In the genomic region with DNA sequence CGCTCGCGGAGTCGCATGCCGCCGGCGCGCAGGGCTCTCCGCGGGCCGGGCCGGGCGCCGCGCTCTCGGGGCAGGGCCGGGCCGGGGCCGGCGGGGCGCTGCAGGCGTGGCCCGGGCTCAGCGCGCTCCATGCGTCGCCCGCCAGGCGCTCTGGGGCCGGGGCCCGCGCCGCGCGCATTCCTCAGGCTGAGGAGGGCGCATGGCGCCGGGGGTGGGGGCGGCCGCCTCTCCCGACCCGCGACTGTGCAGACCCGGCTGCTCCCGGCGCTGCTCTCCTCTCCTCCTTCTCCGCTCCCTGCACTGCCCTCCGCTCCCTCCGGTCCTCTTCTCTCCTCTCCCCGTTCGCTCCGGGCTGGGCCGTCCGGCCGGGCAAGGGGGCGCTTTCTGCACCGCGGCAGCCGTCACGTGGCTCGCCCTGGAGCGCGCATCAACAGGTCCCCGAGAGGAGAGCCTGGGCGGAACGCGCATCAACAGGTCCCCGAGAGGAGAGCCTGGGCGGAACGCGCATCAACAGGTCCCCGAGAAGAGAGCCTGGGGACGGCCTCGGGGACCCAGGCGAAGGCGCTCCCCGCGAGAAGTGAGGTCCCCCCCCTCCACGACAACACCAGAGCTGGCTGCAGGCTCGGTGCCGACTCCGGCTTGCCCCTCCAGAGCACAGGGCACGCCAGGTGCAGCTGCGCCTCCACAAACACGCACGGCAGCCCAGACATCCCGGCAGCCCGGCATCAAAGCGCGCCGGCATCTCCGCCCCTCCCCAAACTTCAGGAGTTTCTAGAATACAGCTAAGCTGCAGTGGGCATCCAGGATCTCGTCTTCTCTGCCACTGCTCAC, we compare ENCODE assay signal across 9 cellular contexts. TPM values are rescaled to one million over a fixed set of nuclear protein-coding genes. Genes with fewer than 3 reads are reported as not detected.
DNase-seq lines count a peak whose midpoint lies in the region; ATAC-seq and TF ChIP-seq lines count a peak whose summit lies in the region.
"Had no signal": no experiment of that assay in that cellular context is flagged by ENCODE, and none has a peak within 500 bp of the region (broad histone marks: within the 10 kb centered on the region; RNA-seq: fewer than 3 reads in every experiment).

No MANE protein-coding gene starts in this region.

- H3K27ac ChIP-seq in heart left ventricle (peak overlapping the region; percentile 31 to 94 (median 81)), sigmoid colon (no peak overlapping the region), MM.1S (ENCODE audit: low read length) (no peak overlapping the region)
- H3K27ac ChIP-seq: KMS-11 had no signal

- H3K9ac ChIP-seq in MM.1S (ENCODE audit: low read length): no peak overlapping the region
- H3K9ac ChIP-seq: KMS-11 had no signal

- TF ChIP-seq CTCF in heart left ventricle (IDR thresholded peaks at IDR 0.05): peak in 1 of 12 donors; percentile 4
- no peak for TF ChIP-seq CTCF in sigmoid colon (IDR thresholded peaks at IDR 0.05)
- TF ChIP-seq CTCF in MM.1S (IDR thresholded peaks at IDR 0.05; ENCODE audit: low read length): no peak

- peak overlapping the region; percentile 38 to 66 (median 52) for H3K4me3 ChIP-seq in heart left ventricle
- H3K4me3 ChIP-seq in sigmoid colon: peak overlapping the region in 3 of 4 donors; percentile 35 to 45 (median 42)
- H3K4me3 ChIP-seq in MM.1S (ENCODE audit: low read length): no peak overlapping the region

- H3K4me1 ChIP-seq in heart left ventricle (peaks cover 0 to 50% (median 13%) of the 10 kb centered on the region in 12 donors), sigmoid colon (peaks cover 0 to 21% (median 19%) of the 10 kb centered on the region in 4 donors), MM.1S (ENCODE audit: low read length) (no peaks in the 10 kb centered on the region)

- H3F3A ChIP-seq in MM.1S (ENCODE audit: insufficient read depth, low read length): no peaks in the 10 kb centered on the region

- H4K20me1 ChIP-seq in MM.1S (ENCODE audit: insufficient read depth, low read length): no peaks in the 10 kb centered on the region

- peaks cover 0 to 27% (median 3%) of the 10 kb centered on the region in 9 donors for H3K27me3 ChIP-seq in heart left ventricle
- H3K27me3 ChIP-seq in sigmoid colon: peaks cover 10 to 59% (median 44%) of the 10 kb centered on the region in 3 donors
- no peaks in the 10 kb centered on the region for H3K27me3 ChIP-seq in MM.1S (replicated peaks; ENCODE audit: insufficient read depth, low read length)

- H2AFZ ChIP-seq in MM.1S (ENCODE audit: low read length): no peak overlapping the region

- no peak for TF ChIP-seq EP300 in sigmoid colon (IDR thresholded peaks at IDR 0.05)

- TF ChIP-seq POLR2A in heart left ventricle (IDR thresholded peaks at IDR 0.05) (no peak), sigmoid colon (IDR thresholded peaks at IDR 0.05) (no peak)

- DNase-seq in activated T-cell treated with anti-CD3 and anti-CD28 coated beads for 24 hours (ENCODE audit: low read depth): peak; percentile 40
- peak in 3 of 5 donors; percentile 51 to 68 (median 64) for DNase-seq in heart left ventricle
- no peak for DNase-seq in sigmoid colon
- no peak for DNase-seq in DMS153 (lab: John Stamatoyannopoulos, UW)
- DNase-seq in GDM1 (lab: John Stamatoyannopoulos, UW): no peak
- no peak for DNase-seq in MM.1S

- H3K79me2 ChIP-seq in MM.1S (ENCODE audit: low read length): no peaks in the 10 kb centered on the region

- H3K36me3 ChIP-seq in heart left ventricle (no peaks in the 10 kb centered on the region), sigmoid colon (no peaks in the 10 kb centered on the region), MM.1S (replicated peaks; ENCODE audit: insufficient read depth, low read length) (no peaks in the 10 kb centered on the region)

- intact Hi-C loops in heart left ventricle (cut with DNase I): loop anchor here in 1 of 10 donors (5.0 kb wide), 1 partner anchor 38 kb away; no protein-coding TSS in a partner anchor
- intact Hi-C loops in sigmoid colon (cut with DNase I): no loop called here

- no peak overlapping the region for H3K4me2 ChIP-seq in MM.1S (ENCODE audit: low read depth, low read length)
- H3K4me2 ChIP-seq: KMS-11 had no signal

- H3K9me3 ChIP-seq in heart left ventricle (no peaks in the 10 kb centered on the region), sigmoid colon (no peaks in the 10 kb centered on the region), MM.1S (replicated peaks; ENCODE audit: insufficient read depth, low read length) (no peaks in the 10 kb centered on the region)

- 1% methylated on average over 54 to 93 of the region's 93 CpGs for WGBS in heart left ventricle, 4 donors
- WGBS in sigmoid colon, 2 donors: 0 to 1% methylated on average over 93 of the region's 93 CpGs

- no peaks in the 10 kb centered on the region for H3K9me2 ChIP-seq in MM.1S (replicated peaks; ENCODE audit: insufficient read depth, low read length)

- peak; percentile 49 for ATAC-seq in GM19372 (IDR thresholded peaks at IDR 0.05; ENCODE audit: low read depth, unreplicated experiment)
- ATAC-seq in heart left ventricle: peak in 3 of 4 donors; percentile 28 to 38 (median 37)
- no peak for ATAC-seq in HG03571 (IDR thresholded peaks at IDR 0.05; ENCODE audit: unreplicated experiment)

RNA-seq across cellular contexts. Expression of a gene that starts 12.9 kb away (rescaled TPM):
- total RNA-seq in heart left ventricle (100 to 1,000 TPM in 8 of 9 donors, 10 to 100 TPM in 1; 98.3 to 186 (median 113) TPM), sigmoid colon (10 to 100 TPM in 1 of 4 donors, 1 to 10 TPM in 3; 3.2 to 16.1 (median 6.6) TPM)
- polyA plus RNA-seq in heart left ventricle (100 to 1,000 TPM in 1 of 2 donors, 10 to 100 TPM in 1; 60.9 to 181 TPM), sigmoid colon (10 to 100 TPM in 1 of 3 donors, 1 to 10 TPM in 2; 2.1 to 13.3 (median 5.4) TPM)

RNA-seq across cellular contexts. Expression of a gene that starts 55.3 kb away (rescaled TPM):
- total RNA-seq in heart left ventricle (10 to 100 TPM; 31.3 to 71.5 (median 47.5) TPM), sigmoid colon (10 to 100 TPM; 22.4 to 40.3 (median 30.9) TPM)
- polyA plus RNA-seq in heart left ventricle (100 to 1,000 TPM in 1 of 2 donors, 10 to 100 TPM in 1; 50.6 to 102 TPM), sigmoid colon (10 to 100 TPM; 36.0 to 65.8 (median 36.5) TPM)

Comparison
In these comparisons a context has a peak if more than half of its experiments do, and no peak if none do; other contexts are left out.
1. DNase-seq: peak in activated T-cell treated with anti-CD3 and anti-CD28 coated beads for 24 hours (single experiment) and heart left ventricle (3 of 5); none in sigmoid colon (single experiment), DMS153 (single experiment), GDM1 (single experiment) and MM.1S (single experiment).
2. H3K27ac ChIP-seq: peak in heart left ventricle (12 of 12); none in sigmoid colon (0 of 4) and MM.1S (single experiment).
3. RNA of a gene that starts 12.9 kb away (total RNA-seq): 98.3 to 186 TPM in heart left ventricle; 3.2 to 16.1 TPM in sigmoid colon; every median in the first group is over 4 times any median in the second.